In genomic region chr22:42300286-42301071, GRCh38 we compare ENCODE assay signal across 8 cellular contexts. TPM values are rescaled to one million over a fixed set of nuclear protein-coding genes. Genes with fewer than 3 reads are reported as not detected.
A peak's percentile ranks its signal among the peaks of the same experiment; 100 is the strongest.
DNase-seq lines count a peak whose midpoint lies in the region; ATAC-seq and TF ChIP-seq lines count a peak whose summit lies in the region.

No MANE protein-coding gene starts in this region.

- TF ChIP-seq POLR2A in suprapubic skin (IDR thresholded peaks at IDR 0.05): no peak

- ATAC-seq in activated CD8-positive, alpha-beta memory T cell treated with anti-CD3 and anti-CD28 coated beads, Interleukin-2, amount 10 ng/mL, durations not matched to agents 7 days and 5 days: peak; percentile 78
- no peak for ATAC-seq in HG03432 (IDR thresholded peaks at IDR 0.05; ENCODE audit: unreplicated experiment)

- H3K9me3 ChIP-seq in KOPT-K1 (ENCODE audit: insufficient read depth, low read length, poor library complexity, severe bottlenecking) (no peaks in the 10 kb centered on the region), suprapubic skin (no peaks in the 10 kb centered on the region)

- no peak for TF ChIP-seq CTCF in GM10266 (IDR thresholded peaks at IDR 0.05; ENCODE audit: control insufficient read depth, insufficient read depth, low read depth, missing control alignments)
- no peak for TF ChIP-seq CTCF in suprapubic skin (IDR thresholded peaks at IDR 0.05)

- peaks cover 19% of the 10 kb centered on the region for H3K4me1 Mint-ChIP-seq in activated CD8-positive, alpha-beta memory T cell treated with anti-CD3 and anti-CD28 coated beads, Interleukin-2, amount 10 ng/mL, durations not matched to agents 7 days and 5 days

- H3K27ac Mint-ChIP-seq in activated CD8-positive, alpha-beta memory T cell treated with anti-CD3 and anti-CD28 coated beads, Interleukin-2, amount 10 ng/mL, durations not matched to agents 7 days and 5 days: peak overlapping the region; percentile 63

- H3K27me3 Mint-ChIP-seq in activated CD8-positive, alpha-beta memory T cell treated with anti-CD3 and anti-CD28 coated beads, Interleukin-2, amount 10 ng/mL, durations not matched to agents 7 days and 5 days: peaks cover 3% of the 10 kb centered on the region

- 33% methylated on average over 10 of the region's 10 CpGs for WGBS in suprapubic skin

- H3K4me3 Mint-ChIP-seq in activated CD8-positive, alpha-beta memory T cell treated with anti-CD3 and anti-CD28 coated beads, Interleukin-2, amount 10 ng/mL, durations not matched to agents 7 days and 5 days: peak overlapping the region; percentile 55

- peaks cover 26% of the 10 kb centered on the region for H3K4me1 ChIP-seq in suprapubic skin

- DNase-seq in GM10266 (ENCODE audit: extremely low spot score) (peak; percentile 73), kidney tubule cell (ENCODE audit: low spot score) (peak; percentile 73), amygdala (lab: John Stamatoyannopoulos, UW) (no peak), NCI-H1694 (lab: John Stamatoyannopoulos, UW) (no peak), suprapubic skin (ENCODE audit: low spot score in 2 of 2) (no peak)
- peak; percentile 56 for DNase-seq in activated CD8-positive, alpha-beta memory T cell treated with anti-CD3 and anti-CD28 coated beads, Interleukin-2, amount 10 ng/mL, durations not matched to agents 7 days and 5 days

- no peaks in the 10 kb centered on the region for H3K36me3 ChIP-seq in KOPT-K1 (ENCODE audit: insufficient read depth, low read length)
- H3K36me3 ChIP-seq in suprapubic skin: no peaks in the 10 kb centered on the region

- no peaks in the 10 kb centered on the region for H3K36me3 Mint-ChIP-seq in activated CD8-positive, alpha-beta memory T cell treated with anti-CD3 and anti-CD28 coated beads, Interleukin-2, amount 10 ng/mL, durations not matched to agents 7 days and 5 days

- TF ChIP-seq EP300 in suprapubic skin (IDR thresholded peaks at IDR 0.05): no peak

- H3K4me3 ChIP-seq in suprapubic skin: no peak overlapping the region

- CTCF ChIA-PET in activated CD8-positive, alpha-beta memory T cell treated with anti-CD3 and anti-CD28 coated beads, Interleukin-2, amount 10 ng/mL, durations not matched to agents 7 days and 5 days (lab: Charles Lee): no interaction called here

- no peaks in the 10 kb centered on the region for H3K27me3 ChIP-seq in suprapubic skin

- H3K27ac ChIP-seq in KOPT-K1 (ENCODE audit: low read depth, low read length, poor library complexity, severe bottlenecking) (peak overlapping the region; percentile 75), suprapubic skin (no peak overlapping the region)

- H3K9me3 Mint-ChIP-seq in activated CD8-positive, alpha-beta memory T cell treated with anti-CD3 and anti-CD28 coated beads, Interleukin-2, amount 10 ng/mL, durations not matched to agents 7 days and 5 days (ENCODE audit: low read depth): no peaks in the 10 kb centered on the region

RNA-seq across cellular contexts. Expression of gene TCF20, which starts 30.0 kb away (rescaled TPM):
- 10 to 100 TPM; 73.1 to 82.5 TPM for total RNA-seq in activated CD8-positive, alpha-beta memory T cell treated with anti-CD3 and anti-CD28 coated beads, Interleukin-2, amount 10 ng/mL, durations not matched to agents 7 days and 5 days
- 10 to 100 TPM; 56.4 to 72.8 (median 68.4) TPM for total RNA-seq in suprapubic skin

Comparison
In these comparisons a context has a peak if more than half of its experiments do, and no peak if none do; other contexts are left out.
1. DNase-seq: peak in GM10266 (single experiment), activated CD8-positive, alpha-beta memory T cell treated with anti-CD3 and anti-CD28 coated beads, Interleukin-2, amount 10 ng/mL, durations not matched to agents 7 days and 5 days (single experiment) and kidney tubule cell (single experiment); none in amygdala (0 of 56), NCI-H1694 (single experiment) and suprapubic skin (0 of 2).